ENCODE assay signal across 1 cellular context in genomic region chr1:84298688-84299535, GRCh38.
A peak's percentile ranks its signal among the peaks of the same experiment; 100 is the strongest.
TF ChIP-seq lines count a peak whose summit lies in the region.

No MANE protein-coding gene starts in this region.

TF ChIP-seq in HEK293, 187 proteins besides CTCF, POLR2A, EP300 and RAD21 (continued from another document):
- TF ChIP-seq ZBTB11 (tag by site-specific recombination; conservative IDR thresholded peaks at IDR 0.05; ENCODE audit: low read depth) (peak; percentile 34; the same call in 1 of the 2 replicates), ZNF621 (tag by site-specific recombination; IDR thresholded peaks at IDR 0.05) (no peak)
- TF ChIP-seq, protein P1, sequence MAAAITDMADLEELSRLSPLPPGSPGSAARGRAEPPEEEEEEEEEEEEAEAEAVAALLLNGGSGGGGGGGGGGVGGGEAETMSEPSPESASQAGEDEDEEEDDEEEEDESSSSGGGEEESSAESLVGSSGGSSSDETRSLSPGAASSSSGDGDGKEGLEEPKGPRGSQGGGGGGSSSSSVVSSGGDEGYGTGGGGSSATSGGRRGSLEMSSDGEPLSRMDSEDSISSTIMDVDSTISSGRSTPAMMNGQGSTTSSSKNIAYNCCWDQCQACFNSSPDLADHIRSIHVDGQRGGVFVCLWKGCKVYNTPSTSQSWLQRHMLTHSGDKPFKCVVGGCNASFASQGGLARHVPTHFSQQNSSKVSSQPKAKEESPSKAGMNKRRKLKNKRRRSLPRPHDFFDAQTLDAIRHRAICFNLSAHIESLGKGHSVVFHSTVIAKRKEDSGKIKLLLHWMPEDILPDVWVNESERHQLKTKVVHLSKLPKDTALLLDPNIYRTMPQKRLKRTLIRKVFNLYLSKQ (tag by site-specific recombination; IDR thresholded peaks at IDR 0.05; ENCODE audit: borderline replicate concordance) = no peak
